20 cellular contexts compared by ENCODE assay signal in the genomic region with DNA sequence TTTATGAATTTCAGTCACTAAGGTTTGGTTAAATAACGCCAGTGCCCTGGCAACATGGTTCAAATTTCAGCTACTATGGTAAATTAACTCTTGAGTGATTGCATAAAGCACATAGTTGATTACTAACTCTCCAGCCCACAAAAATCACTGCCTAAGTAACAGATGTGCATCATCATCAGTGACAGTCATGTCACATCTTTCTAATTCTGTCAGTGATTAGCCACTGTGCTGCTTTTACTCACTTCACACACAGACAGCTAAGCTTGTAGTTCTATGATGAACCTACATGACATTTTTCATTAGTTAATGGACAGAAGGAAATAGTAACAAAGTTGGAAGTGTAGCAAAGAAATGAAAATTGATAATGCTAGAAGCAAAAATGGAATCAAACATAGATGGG.
"Had no signal": no experiment of that assay in that cellular context is flagged by ENCODE, and none has a peak within 500 bp of the region (broad histone marks: within the 10 kb centered on the region; RNA-seq: fewer than 3 reads in every experiment).

No MANE protein-coding gene starts in this region.

- FAIRE-seq: colon, kidney, small intestine, urothelium cell line had no signal

- H3K27me3 ChIP-seq: esophagus muscularis mucosa, gastroesophageal sphincter, hepatocyte, right atrium auricular region, sigmoid colon had no signal

- H3K4me2 ChIP-seq: hepatocyte had no signal

- H2AFZ ChIP-seq: hepatocyte had no signal

- H3K4me1 Mint-ChIP-seq: naive thymus-derived CD4-positive, alpha-beta T cell had no signal

- H3K27me3 Mint-ChIP-seq: dendritic cell treated with granulocyte-macrophage colony-stimulating factor and Interleukin-4, amounts not matched to agents 40 ng/mL and 50 ng/mL, for 4 days; type B pancreatic cell had no signal

- H3K36me3 ChIP-seq: esophagus muscularis mucosa, right atrium auricular region, sigmoid colon had no signal

- ATAC-seq: effector memory CD8-positive, alpha-beta T cell; gastroesophageal sphincter; left colon; naive thymus-derived CD4-positive, alpha-beta T cell had no signal

- H3K27ac ChIP-seq: epithelial cell of prostate, esophagus muscularis mucosa, gastroesophageal sphincter, hepatocyte, sigmoid colon had no signal

- H3K27ac Mint-ChIP-seq: dendritic cell treated with granulocyte-macrophage colony-stimulating factor and Interleukin-4, amounts not matched to agents 40 ng/mL and 50 ng/mL, for 4 days; effector memory CD8-positive, alpha-beta T cell; naive thymus-derived CD4-positive, alpha-beta T cell; type B pancreatic cell had no signal

- H3K4me3 ChIP-seq: esophagus muscularis mucosa, gastroesophageal sphincter, hepatocyte, right atrium auricular region, sigmoid colon had no signal

- H3K4me1 ChIP-seq: esophagus muscularis mucosa, gastroesophageal sphincter, right atrium auricular region, sigmoid colon had no signal

- H3K4me3 Mint-ChIP-seq: dendritic cell treated with granulocyte-macrophage colony-stimulating factor and Interleukin-4, amounts not matched to agents 40 ng/mL and 50 ng/mL, for 4 days; effector memory CD8-positive, alpha-beta T cell; naive thymus-derived CD4-positive, alpha-beta T cell; neural crest cell; type B pancreatic cell had no signal

- H3K9me3 ChIP-seq: esophagus muscularis mucosa, right atrium auricular region had no signal

- DNase-seq: effector memory CD8-positive, alpha-beta T cell; foreskin fibroblast; kidney; left colon; mesendoderm; naive thymus-derived CD4-positive, alpha-beta T cell; sigmoid colon; small intestine; stimulated activated CD4-positive, alpha-beta T cell treated with anti-CD3 and anti-CD28 coated beads, Interleukin-12 subunit alpha, Interleukin-12 subunit beta, amount 100 ng/mL, for 4 hours; stimulated activated naive CD4-positive, alpha-beta T cell treated with Interleukin-2 at 50 U/mL for 16 hours had no signal

- H3K36me3 Mint-ChIP-seq: type B pancreatic cell had no signal

- H3K79me2 ChIP-seq: hepatocyte had no signal

- H3K9me3 Mint-ChIP-seq: dendritic cell treated with granulocyte-macrophage colony-stimulating factor and Interleukin-4, amounts not matched to agents 40 ng/mL and 50 ng/mL, for 4 days; effector memory CD8-positive, alpha-beta T cell had no signal
